In the genomic region with DNA sequence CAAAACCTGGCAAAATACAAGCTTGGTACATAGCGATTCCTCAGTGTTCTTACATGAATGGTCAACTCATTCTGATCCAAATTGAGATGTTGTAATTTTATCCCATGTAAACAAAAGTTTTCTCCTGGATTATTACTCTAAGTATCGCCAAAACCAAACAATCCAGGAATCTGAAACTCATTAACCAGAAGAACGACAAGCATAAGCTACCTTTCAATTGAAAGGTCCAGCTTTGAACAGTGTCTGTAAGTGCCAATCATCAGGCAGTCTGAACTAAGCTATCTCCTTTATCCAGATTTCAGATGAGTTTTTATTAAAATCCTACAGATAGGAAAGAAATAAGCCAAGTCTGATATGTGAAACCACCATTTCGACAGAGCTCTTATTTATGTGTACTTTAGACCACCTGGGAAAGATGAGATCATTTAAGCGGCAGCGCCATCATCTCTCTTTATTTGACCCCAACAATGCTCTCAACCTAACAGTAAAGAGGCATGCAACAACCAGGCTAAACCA, we compare ENCODE assay signal across 8 cellular contexts. TPM values are rescaled to one million over a fixed set of nuclear protein-coding genes. Genes with fewer than 3 reads are reported as not detected.
DNase-seq lines count a peak whose midpoint lies in the region; ATAC-seq, FAIRE-seq and TF ChIP-seq lines count a peak whose summit lies in the region.

No MANE protein-coding gene starts in this region.

- H3K27me3 ChIP-seq in ACC112 (ENCODE audit: insufficient read depth, low read length) (no peaks in the 10 kb centered on the region), GM12878 (replicated peaks in 1 of 2; ENCODE audit: control insufficient read depth in 2 of 2, insufficient read depth in 2 of 2, low read length in 1 of 2) (no peaks in the 10 kb centered on the region)

- H3K27ac ChIP-seq in ACC112 (ENCODE audit: low read depth, low read length) (peak overlapping the region; percentile 5; the same call in 1 of the 2 replicates), GM12878 (ENCODE audit: control insufficient read depth, insufficient read depth) (peak overlapping the region; percentile 95), mesodermal cell (ENCODE audit: low read depth, low read length, severe bottlenecking) (peak overlapping the region; percentile 71)

- H3K4me2 ChIP-seq in GM12878 (ENCODE audit: control insufficient read depth, insufficient read depth): peak overlapping the region; percentile 56

- RAD21 ChIA-PET in GM12878 (lab: Charles Lee; ENCODE audit: unreplicated experiment): interaction anchor here (0.7 to 3.7 kb wide), 12 partner anchors 8 to 315 kb away, joined by 3 to 31 read pairs (median 3); no protein-coding TSS in a partner anchor

- H2AFZ ChIP-seq in ACC112 (ENCODE audit: low read length, unreplicated experiment) (no peak overlapping the region), GM12878 (ENCODE audit: control insufficient read depth, low read depth, low read length) (no peak overlapping the region)

- no peak for DNase-seq in HEK293T (ENCODE audit: extremely low spot score)
- no peak for DNase-seq in GM12878 (ENCODE audit: low read depth, low spot score)
- no peak for DNase-seq in OCI-M1 (lab: John Stamatoyannopoulos, UW)
- no peak for DNase-seq in NOMO-1 treated with dmso at 0.1 percent for 144 hours (lab: John Stamatoyannopoulos, UW; ENCODE audit: unreplicated experiment)
- no peak for DNase-seq in medulla oblongata (ENCODE audit: extremely low spot score)

- no peak for TF ChIP-seq POLR2A in GM12878 (IDR thresholded peaks at IDR 0.05; ENCODE audit: low read depth, low read length)

- POLR2A ChIA-PET in HEK293T (lab: Yijun Ruan, JAX): interaction anchor here (0.8 to 1.5 kb wide), 2 partner anchors 13 to 45 kb away, joined by 3 to 6 read pairs; no protein-coding TSS in a partner anchor
- POLR2A ChIA-PET in GM12878 (lab: Charles Lee): interaction anchor here (0.5 to 4.8 kb wide), 8 partner anchors 9 to 561 kb away, joined by 3 to 47 read pairs (median 4); no protein-coding TSS in a partner anchor

- 15% methylated on average over 6 of the region's 6 CpGs for WGBS in GM12878 (ENCODE audit: insufficient coverage, insufficient replicate concordance, low lambda C conversion rate, missing lambda C conversion rate)
- 0 to 3% methylated on average over 4 to 5 of the region's 6 CpGs for WGBS in mesodermal cell (ENCODE audit: insufficient coverage in 2 of 2), 2 experiments

- ATAC-seq in GM12878 (peak; percentile 9), GM19328 (IDR thresholded peaks at IDR 0.05; ENCODE audit: unreplicated experiment) (no peak)

- no peak for FAIRE-seq in GM12878 (lab: Jason Lieb, UNC)

- intact Hi-C loops in GM12878 (cut with micrococcal nuclease; ENCODE audit: unreplicated experiment): loop anchor here (5.0 to 10.0 kb wide), 3 partner anchors 228 to 530 kb away; partner anchors contain the start of genes ELAC1 and ME2

- H3K9me3 ChIP-seq in GM12878 (replicated peaks; ENCODE audit: control insufficient read depth, insufficient read depth, low read length) (no peaks in the 10 kb centered on the region; the same call in 2 of the 3 replicates), mesodermal cell (ENCODE audit: control insufficient read depth, low read length) (no peaks in the 10 kb centered on the region)

- no peak for TF ChIP-seq RAD21 in GM12878 (IDR thresholded peaks at IDR 0.05; ENCODE audit: insufficient read depth, low read depth, low read length)

- H3K79me2 ChIP-seq in ACC112 (ENCODE audit: control insufficient read depth, insufficient read depth, low read length, unreplicated experiment) (peaks cover 66% of the 10 kb centered on the region), GM12878 (ENCODE audit: control insufficient read depth, insufficient read depth, low read length) (peaks cover 67% of the 10 kb centered on the region)

- no peak for TF ChIP-seq CTCF in GM12878 (IDR thresholded peaks at IDR 0.05 in 2 of 3, conservative IDR thresholded peaks at IDR 0.05 in 1 of 3; ENCODE audit: control insufficient read depth in 2 of 3, extremely low read depth in 1 of 3, insufficient read depth in 1 of 3, low read depth in 3 of 3, low read length in 3 of 3)

- no peaks in the 10 kb centered on the region for H4K20me1 ChIP-seq in GM12878 (ENCODE audit: control insufficient read depth, insufficient read depth)

- H3K9ac ChIP-seq in GM12878 (ENCODE audit: control insufficient read depth, insufficient read depth, low read length): peak overlapping the region; percentile 98

- SMC1A ChIA-PET in GM12878 (lab: Charles Lee; ENCODE audit: uncharacterized antibody, unreplicated experiment): interaction anchor here (0.8 to 8.1 kb wide), 11 partner anchors 12 to 164 kb away, joined by 3 to 79 read pairs (median 5); no protein-coding TSS in a partner anchor

- peaks cover 37% of the 10 kb centered on the region for H3K4me1 ChIP-seq in ACC112 (ENCODE audit: control insufficient read depth, insufficient read depth, low read length, unreplicated experiment)
- H3K4me1 ChIP-seq in GM12878 (ENCODE audit: control insufficient read depth, insufficient read depth, low read length): peaks cover 7% of the 10 kb centered on the region
- no peaks in the 10 kb centered on the region for H3K4me1 ChIP-seq in mesodermal cell (ENCODE audit: control insufficient read depth, insufficient read depth, low read length, poor library complexity, severe bottlenecking)

- no peaks in the 10 kb centered on the region for H3K36me3 ChIP-seq in ACC112 (ENCODE audit: insufficient read depth, low read length)
- H3K36me3 ChIP-seq in GM12878 (ENCODE audit: control insufficient read depth in 2 of 2, insufficient read depth in 2 of 2, low read length in 1 of 2): no peaks in the 10 kb centered on the region
- peaks cover 17% of the 10 kb centered on the region for H3K36me3 ChIP-seq in mesodermal cell (ENCODE audit: control insufficient read depth, insufficient read depth, low read length)

- in situ Hi-C loops in GM12878 (cut with MboI): loop anchor here (10.0 kb wide), 1 partner anchor 310 kb away; no protein-coding TSS in a partner anchor

- TF ChIP-seq EP300 in GM12878 (IDR thresholded peaks at IDR 0.05; ENCODE audit: borderline replicate concordance in 1 of 2, control insufficient read depth in 1 of 2, low read depth in 2 of 2, low read length in 2 of 2): no peak

- no TSS peak for BruUV-seq in GM12878 (replicated peaks; lab: Mats Ljungman, UMichigan)

- H3K4me3 ChIP-seq in ACC112 (ENCODE audit: low read depth, low read length): peak overlapping the region; percentile 83
- H3K4me3 ChIP-seq in GM12878: peak overlapping the region; percentile 69
- H3K4me3 ChIP-seq in mesodermal cell (ENCODE audit: extremely low read depth, insufficient read depth, low read length, poor library complexity, severe bottlenecking): peak overlapping the region; percentile 97

- CTCF ChIA-PET in HEK293T (lab: Yijun Ruan, JAX): interaction anchor here (0.6 kb wide), 2 partner anchors 83 to 141 kb away, joined by 3 to 4 read pairs; no protein-coding TSS in a partner anchor
- CTCF ChIA-PET in GM12878 (lab: Yijun Ruan, JAX): interaction anchor here (0.6 to 1.8 kb wide), 4 partner anchors 9 to 339 kb away, joined by 3 to 10 read pairs (median 8); no protein-coding TSS in a partner anchor

TF ChIP-seq in HEK293T, 16 proteins besides CTCF, POLR2A, EP300 and RAD21 (continues in another document):
- TF ChIP-seq ELF4 (IDR thresholded peaks at IDR 0.05) (no peak), HDGF (IDR thresholded peaks at IDR 0.05; ENCODE audit: borderline replicate concordance) (no peak), SP1 (IDR thresholded peaks at IDR 0.05) (no peak), ZNF384 (IDR thresholded peaks at IDR 0.05) (no peak)
- TF ChIP-seq, protein P1, sequence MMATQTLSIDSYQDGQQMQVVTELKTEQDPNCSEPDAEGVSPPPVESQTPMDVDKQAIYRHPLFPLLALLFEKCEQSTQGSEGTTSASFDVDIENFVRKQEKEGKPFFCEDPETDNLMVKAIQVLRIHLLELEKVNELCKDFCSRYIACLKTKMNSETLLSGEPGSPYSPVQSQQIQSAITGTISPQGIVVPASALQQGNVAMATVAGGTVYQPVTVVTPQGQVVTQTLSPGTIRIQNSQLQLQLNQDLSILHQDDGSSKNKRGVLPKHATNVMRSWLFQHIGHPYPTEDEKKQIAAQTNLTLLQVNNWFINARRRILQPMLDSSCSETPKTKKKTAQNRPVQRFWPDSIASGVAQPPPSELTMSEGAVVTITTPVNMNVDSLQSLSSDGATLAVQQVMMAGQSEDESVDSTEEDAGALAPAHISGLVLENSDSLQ (IDR thresholded peaks at IDR 0.05): peak; percentile 70

TF ChIP-seq in GM12878, 131 proteins besides CTCF, POLR2A, EP300 and RAD21 (continues in another document):
- TF ChIP-seq, protein P2, sequence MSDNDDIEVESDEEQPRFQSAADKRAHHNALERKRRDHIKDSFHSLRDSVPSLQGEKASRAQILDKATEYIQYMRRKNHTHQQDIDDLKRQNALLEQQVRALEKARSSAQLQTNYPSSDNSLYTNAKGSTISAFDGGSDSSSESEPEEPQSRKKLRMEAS (IDR thresholded peaks at IDR 0.05; ENCODE audit: low read depth, low read length): peak; percentile 38; the same call in 1 of the 2 replicates
- TF ChIP-seq YY1 (IDR thresholded peaks at IDR 0.05; ENCODE audit: low read depth, low read length): peak; percentile 41; the same call in 1 of the 2 replicates
- TF ChIP-seq BCL11A (IDR thresholded peaks at IDR 0.05; ENCODE audit: low read depth, low read length): 0 out of 2 replicates have a peak, but pooled peaks have one; percentile 7
- no peak for TF ChIP-seq RB1 (IDR thresholded peaks at IDR 0.05; ENCODE audit: borderline replicate concordance)
- no peak for TF ChIP-seq ZNF207 (IDR thresholded peaks at IDR 0.05; ENCODE audit: borderline replicate concordance)
- TF ChIP-seq ATF7 (IDR thresholded peaks at IDR 0.05; ENCODE audit: low read depth): peak; percentile 69
- TF ChIP-seq JUNB (IDR thresholded peaks at IDR 0.05): peak; percentile 15; the same call in 1 of the 2 replicates

RNA-seq across cellular contexts. Expression of gene MEX3C, which starts 2.3 kb away (rescaled TPM):
- total RNA-seq in GM12878 (2013; cell fraction: nucleolus; rRNA removed): 72.3 and 79.5 TPM in 2 replicates
- total RNA-seq in GM12878 (2014; rRNA removed) (25.6 and 33.2 TPM in 2 replicates), GM12878 (2014; rRNA removed; fragmentation: Illumina TruSeq; extraction: Trizol) (28.7 and 29.6 TPM in 2 replicates), GM12878 (2021) (27.5 and 28.3 TPM in 2 replicates)
- polyA plus RNA-seq in GM12878 (2011; ENCODE audit: low read depth): 9.7 TPM
- polyA plus RNA-seq in GM12878 (2011; rRNA removed) (48.8 and 51.8 TPM in 2 replicates), GM12878 (2014; fragmentation: Illumina TruSeq; extraction: Trizol) (31.8 and 41.5 TPM in 2 replicates), GM12878 (2014; fragmentation: Nextera tagmentation; extraction: Ambion mirVana) (1 to 10 TPM; 7.9 to 9.9 TPM), GM12878 (2014; rRNA removed) (14.4 and 16.9 TPM in 2 replicates), GM12878 (2016; fragmentation: Nextera tagmentation; extraction: Ambion mirVana) (1 to 10 TPM; 6.7 to 7.1 TPM)
- 26.1 and 27.5 TPM in 2 replicates for polyA plus RNA-seq in GM12878 (2011; cell fraction: cytosol; rRNA removed)
- polyA plus RNA-seq in GM12878 (2011; cell fraction: nucleus; rRNA removed): 28.5 and 37.9 TPM in 2 replicates
- polyA plus RNA-seq in GM12878 (2012): 14.2 and 20.9 TPM in 2 replicates
- 67.7 and 88.7 TPM in 2 replicates for polyA minus RNA-seq in GM12878 (2011; rRNA and poly(A)+ RNA removed)
- 16.7 and 21.2 TPM in 2 replicates for polyA minus RNA-seq in GM12878 (2011; cell fraction: cytosol; rRNA and poly(A)+ RNA removed)
- polyA minus RNA-seq in GM12878 (2011; cell fraction: nucleus; rRNA and poly(A)+ RNA removed): 37.4 and 51.3 TPM in 2 replicates
- polyA plus RNA-seq in mesodermal cell (2013, experiment 1 of 2): 72.8 TPM
- 70.5 TPM for polyA plus RNA-seq in mesodermal cell (2013, experiment 2 of 2)

Comparison
In these comparisons a context has a peak if more than half of its experiments do, and no peak if none do; other contexts are left out.
1. H3K27ac ChIP-seq: peak in every context shown above with its lines; median percentile 95 in GM12878; 71 in mesodermal cell; 5 in ACC112.